9 cellular contexts compared by ENCODE assay signal in genomic region chr17:82107341-82107860, GRCh38. TPM values are rescaled to one million over a fixed set of nuclear protein-coding genes. Genes with fewer than 3 reads are reported as not detected.
DNase-seq lines count a peak whose midpoint lies in the region; ATAC-seq and TF ChIP-seq lines count a peak whose summit lies in the region.
"Had no signal": no experiment of that assay in that cellular context is flagged by ENCODE, and none has a peak within 500 bp of the region (broad histone marks: within the 10 kb centered on the region; RNA-seq: fewer than 3 reads in every experiment).

No MANE protein-coding gene starts in this region.

- no peak overlapping the region for H3K4me3 Mint-ChIP-seq in stimulated activated naive CD8-positive, alpha-beta T cell treated with anti-CD3 and anti-CD28 coated beads, Interleukin-15, Interleukin-2, amounts not matched to agents 100 ng/mL and 50 ng/mL, for 24 hours
- H3K4me3 Mint-ChIP-seq in stimulated activated naive CD8-positive, alpha-beta T cell treated with anti-CD3 and anti-CD28 coated beads, Interleukin-15, amount 100 ng/mL, for 72 hours, result peak overlapping the region in 1 of 2 donors; percentile 21
- peak overlapping the region in 3 of 5 donors; percentile 15 to 29 (median 27) for H3K4me3 Mint-ChIP-seq in immature natural killer cell

- DNase-seq in stimulated activated naive CD8-positive, alpha-beta T cell treated with anti-CD3 and anti-CD28 coated beads, Interleukin-15, amount 100 ng/mL, for 72 hours, result no peak
- DNase-seq in immature natural killer cell (no peak), uterus (peak; percentile 16 to 18), UCSD-AML1 (lab: John Stamatoyannopoulos, UW; ENCODE audit: unreplicated experiment) (no peak), NCI-H2107 treated with DMSO at 0.1 percent for 48 hours (lab: John Stamatoyannopoulos, UW; ENCODE audit: unreplicated experiment) (no peak)
- DNase-seq: NCI-H774 had no signal

- H3K27ac ChIP-seq in uterus, result no peak overlapping the region

- no peak for TF ChIP-seq POLR2A in uterus (IDR thresholded peaks at IDR 0.05)

- H3K4me1 ChIP-seq in uterus, result peaks cover 0 to 13% of the 10 kb centered on the region in 2 donors

- TF ChIP-seq CTCF in uterus (IDR thresholded peaks at IDR 0.05), result no peak

- intact Hi-C loops in uterus (cut with DNase I; ENCODE audit: low total_unique reads), result no loop called here

- no peaks in the 10 kb centered on the region for H3K27me3 Mint-ChIP-seq in stimulated activated naive CD8-positive, alpha-beta T cell treated with anti-CD3 and anti-CD28 coated beads, Interleukin-15, Interleukin-2, amounts not matched to agents 100 ng/mL and 50 ng/mL, for 24 hours
- no peaks in the 10 kb centered on the region for H3K27me3 Mint-ChIP-seq in stimulated activated naive CD8-positive, alpha-beta T cell treated with anti-CD3 and anti-CD28 coated beads, Interleukin-15, amount 100 ng/mL, for 72 hours
- H3K27me3 Mint-ChIP-seq in immature natural killer cell (ENCODE audit: low read depth in 3 of 3), result no peaks in the 10 kb centered on the region

- no peak overlapping the region for H3K4me3 ChIP-seq in uterus

- no peak for ATAC-seq in stimulated activated naive CD8-positive, alpha-beta T cell treated with anti-CD3 and anti-CD28 coated beads, Interleukin-15, amount 100 ng/mL, for 72 hours
- peak; percentile 9; the same call in 2 of the 3 replicates for ATAC-seq in SK-N-SH treated with all-trans-retinoic acid at 6 μM for 48 hours
- no peak for ATAC-seq in esophagus mucosa

- H3K27me3 ChIP-seq in uterus, result no peaks in the 10 kb centered on the region

- peaks cover 33% of the 10 kb centered on the region for H3K4me1 Mint-ChIP-seq in stimulated activated naive CD8-positive, alpha-beta T cell treated with anti-CD3 and anti-CD28 coated beads, Interleukin-15, Interleukin-2, amounts not matched to agents 100 ng/mL and 50 ng/mL, for 24 hours (ENCODE audit: low read depth)
- peaks cover 60% of the 10 kb centered on the region for H3K4me1 Mint-ChIP-seq in stimulated activated naive CD8-positive, alpha-beta T cell treated with anti-CD3 and anti-CD28 coated beads, Interleukin-15, amount 100 ng/mL, for 72 hours
- H3K4me1 Mint-ChIP-seq in immature natural killer cell, result peaks cover 11 to 16% of the 10 kb centered on the region in 2 donors

- H3K9me3 ChIP-seq in uterus, result no peaks in the 10 kb centered on the region

- peak overlapping the region; percentile 97 for H3K27ac Mint-ChIP-seq in stimulated activated naive CD8-positive, alpha-beta T cell treated with anti-CD3 and anti-CD28 coated beads, Interleukin-15, Interleukin-2, amounts not matched to agents 100 ng/mL and 50 ng/mL, for 24 hours
- peak overlapping the region in 1 of 2 donors; percentile 95 for H3K27ac Mint-ChIP-seq in stimulated activated naive CD8-positive, alpha-beta T cell treated with anti-CD3 and anti-CD28 coated beads, Interleukin-15, amount 100 ng/mL, for 72 hours
- peak overlapping the region in 3 of 6 donors; percentile 17 to 40 (median 28) for H3K27ac Mint-ChIP-seq in immature natural killer cell

- no peaks in the 10 kb centered on the region for H3K9me3 Mint-ChIP-seq in stimulated activated naive CD8-positive, alpha-beta T cell treated with anti-CD3 and anti-CD28 coated beads, Interleukin-15, Interleukin-2, amounts not matched to agents 100 ng/mL and 50 ng/mL, for 24 hours
- H3K9me3 Mint-ChIP-seq in stimulated activated naive CD8-positive, alpha-beta T cell treated with anti-CD3 and anti-CD28 coated beads, Interleukin-15, amount 100 ng/mL, for 72 hours, result no peaks in the 10 kb centered on the region
- H3K9me3 Mint-ChIP-seq in immature natural killer cell, result no peaks in the 10 kb centered on the region

- H3K36me3 Mint-ChIP-seq in stimulated activated naive CD8-positive, alpha-beta T cell treated with anti-CD3 and anti-CD28 coated beads, Interleukin-15, Interleukin-2, amounts not matched to agents 100 ng/mL and 50 ng/mL, for 24 hours (ENCODE audit: low read depth), result no peaks in the 10 kb centered on the region
- H3K36me3 Mint-ChIP-seq in immature natural killer cell, result peaks cover 0 to 2% (median 0%) of the 10 kb centered on the region in 3 donors

- H3K36me3 ChIP-seq in uterus, result no peaks in the 10 kb centered on the region

TF ChIP-seq in SK-N-SH treated with all-trans-retinoic acid at 6 μM for 48 hours, 23 proteins besides CTCF, POLR2A, EP300 and RAD21:
- TF ChIP-seq TSHZ2 (CRISPR knock-in tag; IDR thresholded peaks at IDR 0.05) (no peak), GLIS3 (CRISPR knock-in tag; IDR thresholded peaks at IDR 0.05) (no peak), ZNF70 (CRISPR knock-in tag; IDR thresholded peaks at IDR 0.05) (no peak), BACH2 (CRISPR knock-in tag; IDR thresholded peaks at IDR 0.05; ENCODE audit: borderline replicate concordance) (no peak), OSR1 (CRISPR knock-in tag; IDR thresholded peaks at IDR 0.05) (no peak), SNAI2 (CRISPR knock-in tag; IDR thresholded peaks at IDR 0.05) (no peak), ZFP3 (CRISPR knock-in tag; IDR thresholded peaks at IDR 0.05) (no peak), ZNF565 (CRISPR knock-in tag; conservative IDR thresholded peaks at IDR 0.05; ENCODE audit: low read depth) (no peak), ISL1 (CRISPR knock-in tag; IDR thresholded peaks at IDR 0.05) (no peak), ZC3H10 (CRISPR knock-in tag; IDR thresholded peaks at IDR 0.05) (no peak), CSDC2 (CRISPR knock-in tag; IDR thresholded peaks at IDR 0.05) (no peak), ZFP30 (CRISPR knock-in tag; IDR thresholded peaks at IDR 0.05) (no peak), PPARA (CRISPR knock-in tag; IDR thresholded peaks at IDR 0.05; ENCODE audit: borderline replicate concordance) (no peak), RARB (CRISPR knock-in tag; IDR thresholded peaks at IDR 0.05) (no peak)

RNA-seq across cellular contexts. Expression of gene FASN, which starts 9.4 kb away (rescaled TPM):
- polyA plus RNA-seq in immature natural killer cell, result 1 to 10 TPM in 1 of 3 donors, under 1 TPM in 2; 0.10 to 2.7 (median 0.23) TPM
- total RNA-seq in uterus (10 to 100 TPM in 2 of 4 donors, 1 to 10 TPM in 2; 5.3 to 59.4 (median 23.4) TPM), esophagus mucosa (352 TPM)

RNA-seq across cellular contexts. Expression of gene DUS1L, which starts 41.8 kb away (rescaled TPM):
- polyA plus RNA-seq in immature natural killer cell, result 10 to 100 TPM; 61.7 to 85.3 (median 82.5) TPM
- total RNA-seq in uterus, result 10 to 100 TPM; 30.2 to 70.6 (median 46.5) TPM
- 78.4 TPM for total RNA-seq in esophagus mucosa

RNA-seq across cellular contexts. Expression of gene GPS1, which starts 55.7 kb away (rescaled TPM):
- polyA plus RNA-seq in immature natural killer cell, result 100 to 1,000 TPM; 174 to 212 (median 183) TPM
- total RNA-seq in uterus (100 to 1,000 TPM in 1 of 4 donors, 10 to 100 TPM in 3; 76.0 to 326 (median 85.6) TPM), esophagus mucosa (59.3 TPM)

RNA-seq across cellular contexts. Expression of gene RFNG, which starts 55.8 kb away (rescaled TPM):
- 1 to 10 TPM; 2.2 to 3.7 (median 3.2) TPM for polyA plus RNA-seq in immature natural killer cell
- 10 to 100 TPM; 11.8 to 33.7 (median 23.3) TPM for total RNA-seq in uterus
- total RNA-seq in esophagus mucosa, result 21.6 TPM

Comparison
In these comparisons a context has a peak if more than half of its experiments do, and no peak if none do; other contexts are left out.
1. DNase-seq: peak in uterus (2 of 2); none in stimulated activated naive CD8-positive, alpha-beta T cell treated with anti-CD3 and anti-CD28 coated beads, Interleukin-15, amount 100 ng/mL, for 72 hours (0 of 2), immature natural killer cell (0 of 3), UCSD-AML1 (single experiment) and NCI-H2107 treated with DMSO at 0.1 percent for 48 hours (single experiment).